In genomic region chr1:156601892-156602291, GRCh38 we compare ENCODE assay signal across 1 cellular context.
TF ChIP-seq lines count a peak whose summit lies in the region.

No MANE protein-coding gene starts in this region.

TF ChIP-seq in GM23338, 12 proteins besides CTCF, POLR2A, EP300 and RAD21 (continued from another document):
- no peak for TF ChIP-seq ZNF462 (CRISPR knock-in tag; IDR thresholded peaks at IDR 0.05)
